ENCODE assay signal across 14 cellular contexts in genomic region chrX:55713635-55714034, GRCh38. TPM values are rescaled to one million over a fixed set of nuclear protein-coding genes. Genes with fewer than 3 reads are reported as not detected.
A peak's percentile ranks its signal among the peaks of the same experiment; 100 is the strongest.
DNase-seq lines count a peak whose midpoint lies in the region; ATAC-seq and TF ChIP-seq lines count a peak whose summit lies in the region.
"Had no signal": no experiment of that assay in that cellular context is flagged by ENCODE, and none has a peak within 500 bp of the region (broad histone marks: within the 10 kb centered on the region; RNA-seq: fewer than 3 reads in every experiment).

No MANE protein-coding gene starts in this region.

- no peaks in the 10 kb centered on the region for H3K36me3 ChIP-seq in endodermal cell (ENCODE audit: control insufficient read depth, insufficient read depth, low read length)
- H3K36me3 ChIP-seq: BLaER1 treated with 17β-estradiol and CSF1 and Interleukin-3, amounts not matched to agents 10 nM and 100 nM had no signal

- no peaks in the 10 kb centered on the region for H3K4me1 ChIP-seq in endodermal cell (ENCODE audit: control insufficient read depth, insufficient read depth, low read length)
- H3K4me1 ChIP-seq: Caco-2 had no signal

- intact Hi-C loops in Right ventricle myocardium superior (cut with DNase I) = no loop called here

- 67% methylated on average over 1 of the region's 1 CpG; no CpG with 5 or more reads in 1 of the 2 experiments for WGBS in endodermal cell (ENCODE audit: insufficient coverage in 1 of 2, insufficient read length in 1 of 2), 2 experiments

- no peak for TF ChIP-seq CTCF in endodermal cell (conservative IDR thresholded peaks at IDR 0.05)

- H3K9ac ChIP-seq in endodermal cell (ENCODE audit: extremely low read depth, low read length, poor library complexity, severe bottlenecking) = no peak overlapping the region
- H3K9ac ChIP-seq: BLaER1 treated with 17β-estradiol and CSF1 and Interleukin-3, amounts not matched to agents 10 nM and 100 nM had no signal

- H3K27me3 Mint-ChIP-seq in endodermal cell (ENCODE audit: insufficient read depth) = no peaks in the 10 kb centered on the region
- H3K27me3 Mint-ChIP-seq: B cell; CD4-positive, CD25-positive, alpha-beta regulatory T cell had no signal

- H3K27ac Mint-ChIP-seq in endodermal cell = no peak overlapping the region
- H3K27ac Mint-ChIP-seq: B cell; CD8-positive, alpha-beta memory T cell; H9 had no signal

- ATAC-seq in Right ventricle myocardium superior (ENCODE audit: poor library complexity) = no peak

- no peak overlapping the region for H3K27ac ChIP-seq in endodermal cell (ENCODE audit: low read depth, low read length)
- H3K27ac ChIP-seq: BLaER1 treated with 17β-estradiol and CSF1 and Interleukin-3, amounts not matched to agents 10 nM and 100 nM had no signal

- no peak overlapping the region for H3K4me3 ChIP-seq in endodermal cell (ENCODE audit: low read length)
- H3K4me3 ChIP-seq: BLaER1 treated with 17β-estradiol and CSF1 and Interleukin-3, amounts not matched to agents 10 nM and 100 nM had no signal

- no peaks in the 10 kb centered on the region for H3K36me3 Mint-ChIP-seq in endodermal cell (ENCODE audit: low read depth)
- H3K36me3 Mint-ChIP-seq: CD4-positive, CD25-positive, alpha-beta regulatory T cell had no signal

- peaks cover 87% of the 10 kb centered on the region for H3K9me3 Mint-ChIP-seq in endodermal cell

- no peaks in the 10 kb centered on the region for H3K27me3 ChIP-seq in endodermal cell (ENCODE audit: control insufficient read depth, insufficient read depth, low read length, poor library complexity, severe bottlenecking)

- DNase-seq in CMK (ENCODE audit: low read depth) = peak; percentile 45
- DNase-seq in M059J (ENCODE audit: low read depth) = peak; percentile 66
- peak; percentile 69 for DNase-seq in dermis blood vessel endothelial cell
- DNase-seq in pulmonary artery endothelial cell (ENCODE audit: low read depth, low spot score) = peak; percentile 55
- DNase-seq in endodermal cell = no peak
- no peak for DNase-seq in Right ventricle myocardium superior
- DNase-seq in NCI-H1105 treated with DMSO at 0.1 percent for 48 hours (lab: John Stamatoyannopoulos, UW) = no peak
- DNase-seq: Caco-2; CD4-positive, CD25-positive, alpha-beta regulatory T cell; CD8-positive, alpha-beta memory T cell; GDM1; H9 had no signal

- H3K9me3 ChIP-seq in endodermal cell (ENCODE audit: control insufficient read depth, low read length) = peaks cover 13% of the 10 kb centered on the region
- H3K9me3 ChIP-seq: Caco-2 had no signal

- no peak overlapping the region for H3K4me3 Mint-ChIP-seq in endodermal cell
- H3K4me3 Mint-ChIP-seq: B cell; CD8-positive, alpha-beta memory T cell; H9 had no signal

- H3K4me1 Mint-ChIP-seq in endodermal cell = peaks cover 5% of the 10 kb centered on the region

RNA-seq across cellular contexts. Expression of gene RRAGB, which starts 3.9 kb away (rescaled TPM):
- total RNA-seq in M059J (2014; rRNA removed; shearing (Covaris generic)) = 12.5 and 23.4 TPM in 2 replicates
- total RNA-seq in dermis blood vessel endothelial cell (19.5 and 24.3 TPM in 2 replicates), pulmonary artery endothelial cell (13.6 and 22.1 TPM in 2 replicates), endodermal cell (10 to 100 TPM; 15.5 to 23.0 TPM), Right ventricle myocardium superior (9.7 TPM)
- 22.3 TPM for polyA plus RNA-seq in endodermal cell (2013, experiment 1 of 2)
- polyA plus RNA-seq in endodermal cell (2013, experiment 2 of 2) = 16.7 TPM

Comparison
In these comparisons a context has a peak if more than half of its experiments do, and no peak if none do; other contexts are left out.
1. DNase-seq: peak in CMK (single experiment), M059J (single experiment), dermis blood vessel endothelial cell (single experiment) and pulmonary artery endothelial cell (single experiment); none in endodermal cell (single experiment), Right ventricle myocardium superior (single experiment) and NCI-H1105 treated with DMSO at 0.1 percent for 48 hours (single experiment).